ENCODE assay signal across 1 cellular context in genomic region chr1:6235302-6235680, GRCh38.
TF ChIP-seq lines count a peak whose summit lies in the region.

No MANE protein-coding gene starts in this region.

TF ChIP-seq in GM23338, 12 proteins besides CTCF, POLR2A, EP300 and RAD21 (continued from another document):
- no peak for TF ChIP-seq ZNF462 (CRISPR knock-in tag; IDR thresholded peaks at IDR 0.05)
- TF ChIP-seq ETS1 (IDR thresholded peaks at IDR 0.05): no peak
TF ChIP-seq in GM23338: peak in this region for 0.
